Comparison of ENCODE assay signal across 21 cellular contexts in the genomic region with DNA sequence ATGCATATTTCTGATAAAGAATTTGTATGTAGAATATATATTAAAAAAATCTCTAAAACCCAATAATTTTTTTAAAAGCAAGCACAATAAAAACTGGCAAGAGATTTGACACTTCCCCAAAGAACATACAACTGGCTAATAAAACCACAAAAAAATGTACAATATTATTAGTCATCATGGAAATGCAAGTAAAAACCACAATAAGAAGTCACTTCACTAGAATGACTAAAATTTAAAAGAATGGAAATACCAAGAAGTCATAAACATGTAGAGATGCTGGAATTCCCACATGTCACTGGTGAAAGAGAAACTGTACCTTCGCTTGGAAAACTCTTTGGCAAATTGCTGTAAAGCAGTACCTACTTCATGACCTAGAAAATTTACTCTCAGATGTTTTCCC. TPM values are rescaled to one million over a fixed set of nuclear protein-coding genes. Genes with fewer than 3 reads are reported as not detected.
DNase-seq lines count a peak whose midpoint lies in the region; ATAC-seq, FAIRE-seq and TF ChIP-seq lines count a peak whose summit lies in the region.
"Had no signal": no experiment of that assay in that cellular context is flagged by ENCODE, and none has a peak within 500 bp of the region (broad histone marks: within the 10 kb centered on the region; RNA-seq: fewer than 3 reads in every experiment).

No MANE protein-coding gene starts in this region.

- H3K9me3 Mint-ChIP-seq in astrocyte (ENCODE audit: unreplicated experiment), result no peaks in the 10 kb centered on the region
- peaks cover 0 to 2% (median 0%) of the 10 kb centered on the region in 7 donors for H3K9me3 Mint-ChIP-seq in CD14-positive monocyte

- H3K4me3 Mint-ChIP-seq in astrocyte (ENCODE audit: unreplicated experiment), result no peak overlapping the region
- H3K4me3 Mint-ChIP-seq in CD14-positive monocyte, result no peak overlapping the region
- H3K4me3 Mint-ChIP-seq: immature natural killer cell had no signal

- no peak overlapping the region for H3K4me3 ChIP-seq in SK-N-SH (ENCODE audit: low read depth in 2 of 2, low read length in 1 of 2)
- no peak overlapping the region for H3K4me3 ChIP-seq in astrocyte (ENCODE audit: insufficient read depth, low read depth, low read length)
- H3K4me3 ChIP-seq in foreskin fibroblast (ENCODE audit: low read depth in 1 of 2, low read length in 2 of 2), result no peak overlapping the region
- H3K4me3 ChIP-seq: gastroesophageal sphincter, PC-9 had no signal

- TF ChIP-seq CTCF in SK-N-SH (IDR thresholded peaks at IDR 0.05) (no peak), astrocyte (IDR thresholded peaks at IDR 0.05; ENCODE audit: insufficient read depth, low read depth, low read length) (no peak), foreskin fibroblast (IDR thresholded peaks at IDR 0.05; ENCODE audit: low read depth, low read length) (no peak), CD14-positive monocyte (IDR thresholded peaks at IDR 0.05) (no peak)

- no peaks in the 10 kb centered on the region for H3F3A ChIP-seq in SK-N-SH (replicated peaks; ENCODE audit: insufficient read depth)

- intact Hi-C loops in CD14-positive monocyte (cut with micrococcal nuclease), result loop anchor here in 1 of 2 donors (10.0 kb wide), 1 partner anchor 51 kb away; no protein-coding TSS in a partner anchor

- TF ChIP-seq EP300 in SK-N-SH (IDR thresholded peaks at IDR 0.05; ENCODE audit: borderline replicate concordance in 1 of 2, low read depth in 1 of 2, low read length in 1 of 2), result no peak

- H3K9ac ChIP-seq in SK-N-SH (no peak overlapping the region), astrocyte (ENCODE audit: low read length) (no peak overlapping the region)

- H3K79me2 ChIP-seq in SK-N-SH (ENCODE audit: insufficient read depth) (no peaks in the 10 kb centered on the region), astrocyte (ENCODE audit: insufficient read depth, low read length) (no peaks in the 10 kb centered on the region)

- no peak for FAIRE-seq in astrocyte (lab: Jason Lieb, UNC)
- FAIRE-seq: small intestine had no signal

- H3K4me1 Mint-ChIP-seq in astrocyte (ENCODE audit: low read depth, unreplicated experiment) (peaks cover 3% of the 10 kb centered on the region), CD14-positive monocyte (peaks cover 10% of the 10 kb centered on the region)
- H3K4me1 Mint-ChIP-seq: immature natural killer cell had no signal

- no peaks in the 10 kb centered on the region for H3K4me1 ChIP-seq in SK-N-SH (ENCODE audit: control insufficient read depth in 1 of 2, insufficient read depth in 2 of 2, low read depth in 1 of 2, low read length in 1 of 2)
- H3K4me1 ChIP-seq in astrocyte (ENCODE audit: insufficient read depth, low read length), result no peaks in the 10 kb centered on the region
- H3K4me1 ChIP-seq: gastroesophageal sphincter had no signal

- H3K36me3 ChIP-seq in SK-N-SH (replicated peaks in 1 of 2; ENCODE audit: control insufficient read depth in 1 of 2, insufficient read depth in 2 of 2, low read length in 1 of 2), result no peaks in the 10 kb centered on the region
- H3K36me3 ChIP-seq in astrocyte (ENCODE audit: insufficient read depth, low read length), result no peaks in the 10 kb centered on the region
- H3K36me3 ChIP-seq: gastroesophageal sphincter had no signal

- H3K27me3 Mint-ChIP-seq in astrocyte (ENCODE audit: low read depth, unreplicated experiment) (no peaks in the 10 kb centered on the region), CD14-positive monocyte (ENCODE audit: low read depth in 3 of 3) (peaks cover 3 to 9% (median 5%) of the 10 kb centered on the region in 3 donors)

- no peaks in the 10 kb centered on the region for H3K9me3 ChIP-seq in SK-N-SH
- no peaks in the 10 kb centered on the region for H3K9me3 ChIP-seq in astrocyte (ENCODE audit: insufficient read depth, low read depth, low read length)
- H3K9me3 ChIP-seq: gastroesophageal sphincter had no signal

- H3K36me3 Mint-ChIP-seq in astrocyte (ENCODE audit: low read depth, unreplicated experiment) (no peaks in the 10 kb centered on the region), CD14-positive monocyte (no peaks in the 10 kb centered on the region)
- H3K36me3 Mint-ChIP-seq: immature natural killer cell had no signal

- H3K27me3 ChIP-seq in SK-N-SH (ENCODE audit: insufficient read depth), result no peaks in the 10 kb centered on the region
- H3K27me3 ChIP-seq in astrocyte (ENCODE audit: insufficient read depth, low read length), result no peaks in the 10 kb centered on the region
- H3K27me3 ChIP-seq: gastroesophageal sphincter had no signal

- H3K27ac ChIP-seq in SK-N-SH (ENCODE audit: low read depth in 2 of 2, low read length in 1 of 2), result no peak overlapping the region
- H3K27ac ChIP-seq in astrocyte (ENCODE audit: low read depth, low read length), result no peak overlapping the region
- H3K27ac ChIP-seq: 22Rv1, gastroesophageal sphincter, HL-60, PC-9 had no signal

- no peak overlapping the region for H2AFZ ChIP-seq in SK-N-SH (ENCODE audit: low read depth)
- no peak overlapping the region for H2AFZ ChIP-seq in astrocyte (ENCODE audit: low read depth, low read length)
- H2AFZ ChIP-seq: PC-9 had no signal

- DNase-seq in SK-N-SH (no peak), astrocyte (ENCODE audit: low read depth) (peak; percentile 79), foreskin fibroblast (peak; percentile 15 to 35), stromal cell of bone marrow (ENCODE audit: low read depth) (peak; percentile 20), LoVo (ENCODE audit: low spot score) (no peak), activated gamma-delta T cell (lab: John Stamatoyannopoulos, UW) (no peak), CD14-positive monocyte (ENCODE audit: low spot score) (no peak)
- DNase-seq: activated effector memory CD4-positive, alpha-beta T cell treated with anti-CD3 and anti-CD28 coated beads, Interleukin-2, amount 50 U/mL, for 16 hours; anterior cingulate cortex; immature natural killer cell; NCI-H187 treated with DMSO at 0.1 percent for 48 hours; NCI-H526 treated with DMSO at 0.1 percent for 48 hours; nucleus accumbens; PC-9; small intestine had no signal

- H3K9me2 ChIP-seq in SK-N-SH, result no peaks in the 10 kb centered on the region

- WGBS in SK-N-SH (ENCODE audit: low lambda C conversion rate), result 43% methylated on average over 1 of the region's 1 CpG

- POLR2A ChIA-PET in SK-N-SH (lab: Yijun Ruan, JAX), result no interaction called here

- no peak for ATAC-seq in SK-N-SH treated with all-trans-retinoic acid at 6 μM for 48 hours
- ATAC-seq: gastroesophageal sphincter had no signal

- H3K4me2 ChIP-seq in SK-N-SH, result no peak overlapping the region
- H3K4me2 ChIP-seq in astrocyte (ENCODE audit: low read length), result peak overlapping the region; percentile 30
- H3K4me2 ChIP-seq: PC-9 had no signal

- no peak for TF ChIP-seq RAD21 in SK-N-SH (IDR thresholded peaks at IDR 0.05; ENCODE audit: low read length)

- CTCF ChIA-PET in SK-N-SH (lab: Yijun Ruan, JAX), result no interaction called here

- no peaks in the 10 kb centered on the region for H4K20me1 ChIP-seq in SK-N-SH (ENCODE audit: insufficient read depth)
- H4K20me1 ChIP-seq in astrocyte (ENCODE audit: insufficient read depth, low read length), result no peaks in the 10 kb centered on the region

- H3K27ac Mint-ChIP-seq in astrocyte (ENCODE audit: unreplicated experiment) (no peak overlapping the region), CD14-positive monocyte (peak overlapping the region in 1 of 7 donors; percentile 20)
- H3K27ac Mint-ChIP-seq: immature natural killer cell had no signal

TF ChIP-seq in SK-N-SH treated with all-trans-retinoic acid at 6 μM for 48 hours, 23 proteins besides CTCF, POLR2A, EP300 and RAD21:
- TF ChIP-seq, protein P1, sequence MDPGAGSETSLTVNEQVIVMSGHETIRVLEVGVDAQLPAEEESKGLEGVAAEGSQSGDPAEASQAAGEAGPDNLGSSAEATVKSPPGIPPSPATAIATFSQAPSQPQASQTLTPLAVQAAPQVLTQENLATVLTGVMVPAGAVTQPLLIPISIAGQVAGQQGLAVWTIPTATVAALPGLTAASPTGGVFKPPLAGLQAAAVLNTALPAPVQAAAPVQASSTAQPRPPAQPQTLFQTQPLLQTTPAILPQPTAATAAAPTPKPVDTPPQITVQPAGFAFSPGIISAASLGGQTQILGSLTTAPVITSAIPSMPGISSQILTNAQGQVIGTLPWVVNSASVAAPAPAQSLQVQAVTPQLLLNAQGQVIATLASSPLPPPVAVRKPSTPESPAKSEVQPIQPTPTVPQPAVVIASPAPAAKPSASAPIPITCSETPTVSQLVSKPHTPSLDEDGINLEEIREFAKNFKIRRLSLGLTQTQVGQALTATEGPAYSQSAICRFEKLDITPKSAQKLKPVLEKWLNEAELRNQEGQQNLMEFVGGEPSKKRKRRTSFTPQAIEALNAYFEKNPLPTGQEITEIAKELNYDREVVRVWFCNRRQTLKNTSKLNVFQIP (CRISPR knock-in tag; IDR thresholded peaks at IDR 0.05; ENCODE audit: borderline replicate concordance, low read depth), result no peak
- TF ChIP-seq ZC3H10 (CRISPR knock-in tag; IDR thresholded peaks at IDR 0.05) (peak; percentile 12; the same call in 1 of the 2 replicates), ARNTL (CRISPR knock-in tag; IDR thresholded peaks at IDR 0.05; ENCODE audit: borderline replicate concordance, low read depth) (no peak)
TF ChIP-seq in SK-N-SH treated with all-trans-retinoic acid at 6 μM for 48 hours: peak in this region for 1.

TF ChIP-seq in SK-N-SH, 30 proteins besides CTCF, POLR2A, EP300 and RAD21 (continues in another document):
- TF ChIP-seq, protein P2, sequence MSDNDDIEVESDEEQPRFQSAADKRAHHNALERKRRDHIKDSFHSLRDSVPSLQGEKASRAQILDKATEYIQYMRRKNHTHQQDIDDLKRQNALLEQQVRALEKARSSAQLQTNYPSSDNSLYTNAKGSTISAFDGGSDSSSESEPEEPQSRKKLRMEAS (IDR thresholded peaks at IDR 0.05; ENCODE audit: low read depth), result no peak
- TF ChIP-seq JUND (IDR thresholded peaks at IDR 0.05) (no peak), ELF1 (IDR thresholded peaks at IDR 0.05) (no peak), SMC3 (IDR thresholded peaks at IDR 0.05; ENCODE audit: low read depth, low read length) (no peak), YY1 (IDR thresholded peaks at IDR 0.05; ENCODE audit: low read depth) (no peak), TEAD4 (IDR thresholded peaks at IDR 0.05; ENCODE audit: borderline replicate concordance, insufficient read depth) (no peak), TAF1 (IDR thresholded peaks at IDR 0.05; ENCODE audit: borderline replicate concordance, low read depth, low read length) (no peak), POLR2AphosphoS5 (IDR thresholded peaks at IDR 0.05; ENCODE audit: low read depth, low read length) (no peak), TCF12 (IDR thresholded peaks at IDR 0.05) (no peak)

RNA-seq across cellular contexts. Expression of a gene that starts 43.5 kb away (rescaled TPM):
- not detected in 2 replicates for polyA plus RNA-seq in SK-N-SH (2012; rRNA removed)
- not detected in 2 replicates for polyA plus RNA-seq in SK-N-SH (2012; cell fraction: cytosol; rRNA removed)
- not detected in 2 replicates for polyA plus RNA-seq in SK-N-SH (2012; cell fraction: nucleus; rRNA removed)
- 0.72 and 1.2 TPM in 2 replicates for total RNA-seq in astrocyte
- 100 to 1,000 TPM; 131 to 132 TPM for polyA plus RNA-seq in CD14-positive monocyte
- total RNA-seq: activated CD8-positive, alpha-beta memory T cell treated with anti-CD3 and anti-CD28 coated beads for 36 hours; G401 had no signal

Comparison
In these comparisons a context has a peak if more than half of its experiments do, and no peak if none do; other contexts are left out.
1. DNase-seq: peak in astrocyte (single experiment), foreskin fibroblast (2 of 2) and stromal cell of bone marrow (single experiment); none in SK-N-SH (single experiment), LoVo (single experiment), activated gamma-delta T cell (single experiment) and CD14-positive monocyte (single experiment).
2. RNA of a gene that starts 43.5 kb away (polyA plus RNA-seq): 131 to 132 TPM in CD14-positive monocyte; not detected in SK-N-SH; every median in the first group is over 100 times any median in the second.